Comparison of ENCODE assay signal across 8 cellular contexts in the genomic region with DNA sequence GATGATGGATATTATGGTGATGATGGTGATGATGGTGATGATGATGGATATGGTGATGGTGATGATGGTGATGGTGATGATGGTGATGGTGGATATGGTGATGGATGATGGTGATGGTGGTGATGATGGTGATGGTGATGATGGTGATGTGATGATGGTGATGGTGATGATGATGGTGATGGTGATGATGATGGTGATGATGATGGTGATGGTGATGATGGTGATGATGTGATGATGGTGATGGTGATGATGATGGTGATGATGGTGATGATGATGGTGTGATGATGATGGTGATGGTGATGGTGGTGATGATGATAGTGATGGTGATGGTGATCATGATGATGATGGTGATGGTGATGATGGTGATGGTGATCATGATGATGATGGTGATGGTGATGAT.
DNase-seq lines count a peak whose midpoint lies in the region; ATAC-seq, FAIRE-seq and TF ChIP-seq lines count a peak whose summit lies in the region.
"Not testable (repeated sequence)": the region's sequence is repeated elsewhere in the genome, so short reads cannot be mapped to it uniquely, and the experiment has no call there.

No MANE protein-coding gene starts in this region.

- not testable (repeated sequence) for H4K20me1 ChIP-seq in IMR-90 (ENCODE audit: insufficient read depth, low read length); GM12878 (ENCODE audit: control insufficient read depth, insufficient read depth); H1 (replicated peaks in 1 of 2; ENCODE audit: control insufficient read depth in 1 of 2, insufficient read depth in 2 of 2, low read length in 2 of 2)

- H4K5ac ChIP-seq in IMR-90 (ENCODE audit: low read depth, low read length); H1 (ENCODE audit: insufficient read length, low read depth, low read length): not testable (repeated sequence)

- H3K9ac ChIP-seq in IMR-90 (ENCODE audit: low read depth, low read length); GM12878 (ENCODE audit: control insufficient read depth, insufficient read depth, low read length); H1 (replicated peaks in 1 of 4; ENCODE audit: extremely low read depth in 1 of 4, low read depth in 3 of 4, low read length in 3 of 4); mesenchymal stem cell (ENCODE audit: low read length): not testable (repeated sequence)

- H2BK20ac ChIP-seq in IMR-90 (ENCODE audit: low read depth, low read length); H1 (ENCODE audit: low read length): not testable (repeated sequence)

- peaks cover 13% of the 10 kb centered on the region; the same call in 1 of the 2 replicates for H3K23me2 ChIP-seq in H1 (ENCODE audit: low read depth, low read length)

- not testable (repeated sequence) for H4K8ac ChIP-seq in IMR-90 (ENCODE audit: low read depth in 2 of 2, low read length in 2 of 2); H1 (ENCODE audit: extremely low read depth, insufficient read depth, low read length); mesenchymal stem cell (ENCODE audit: low read length)

- not testable (repeated sequence) for H2BK15ac ChIP-seq in IMR-90 (ENCODE audit: low read depth, low read length); H1 (ENCODE audit: low read length); mesenchymal stem cell (ENCODE audit: low read depth, poor library complexity, severe bottlenecking)

- H3K4me3 ChIP-seq in A549; HEK293 (ENCODE audit: low read depth, low read length); IMR-90 (ENCODE audit: insufficient read depth, low read depth, low read length); GM12878; H1 (ENCODE audit: extremely low read depth in 1 of 4, insufficient read depth in 2 of 4, low read depth in 3 of 4, low read length in 4 of 4); mesenchymal stem cell (ENCODE audit: insufficient read depth in 1 of 2, low read depth in 1 of 2, low read length in 2 of 2): not testable (repeated sequence)

- not testable (repeated sequence) for BruUV-seq in IMR-90 (replicated peaks; lab: Mats Ljungman, UMichigan); GM12878 (replicated peaks; lab: Mats Ljungman, UMichigan)

- not testable (repeated sequence) for H2BK120ac ChIP-seq in IMR-90 (ENCODE audit: low read depth, low read length); H1 (replicated peaks; ENCODE audit: low read depth, low read length); mesenchymal stem cell (ENCODE audit: low read depth, low read length)

- SMC1A ChIA-PET in GM12878 (lab: Charles Lee; ENCODE audit: uncharacterized antibody, unreplicated experiment), result not testable (repeated sequence)

- not testable (repeated sequence) for H2BK12ac ChIP-seq in H1 (ENCODE audit: low read depth, low read length); mesenchymal stem cell (ENCODE audit: low read length in 2 of 2)

- peak; percentile 13 for FAIRE-seq in A549 (lab: Jason Lieb, UNC)
- FAIRE-seq in GM12892 (lab: Jason Lieb, UNC), result peak; percentile 78
- peak; percentile 27 for FAIRE-seq in GM12878 (lab: Jason Lieb, UNC)
- FAIRE-seq in H1 (lab: Jason Lieb, UNC), result not testable (repeated sequence)
- FAIRE-seq in urothelium cell line (lab: Jason Lieb, UNC), result peak; percentile 100

- not testable (repeated sequence) for TF ChIP-seq EP300 in A549 (IDR thresholded peaks at IDR 0.05); GM12878 (IDR thresholded peaks at IDR 0.05; ENCODE audit: borderline replicate concordance in 1 of 2, control insufficient read depth in 1 of 2, low read depth in 2 of 2, low read length in 2 of 2); H1 (IDR thresholded peaks at IDR 0.05; ENCODE audit: borderline replicate concordance in 1 of 2, low read depth in 2 of 2, low read length in 2 of 2)

- not testable (repeated sequence) for H2AK9ac ChIP-seq in IMR-90 (replicated peaks; ENCODE audit: low read depth, low read length, poor library complexity)

- TF ChIP-seq RAD21 in A549 (conservative IDR thresholded peaks at IDR 0.05 in 1 of 2, IDR thresholded peaks at IDR 0.05 in 1 of 2); IMR-90 (IDR thresholded peaks at IDR 0.05; ENCODE audit: low read length); GM12878 (IDR thresholded peaks at IDR 0.05; ENCODE audit: insufficient read depth, low read depth, low read length); H1 (IDR thresholded peaks at IDR 0.05 in 1 of 2, conservative IDR thresholded peaks at IDR 0.05 in 1 of 2; ENCODE audit: low read depth in 2 of 2, low read length in 2 of 2): not testable (repeated sequence)

- CTCF ChIA-PET in A549 (lab: Yijun Ruan, JAX), result interaction anchor here (0.6 kb wide), 1 partner anchor 24 kb away, joined by 4 read pairs; no protein-coding TSS in a partner anchor
- CTCF ChIA-PET in HEK293 (lab: Yijun Ruan, JAX); IMR-90 (lab: Yijun Ruan, JAX); GM12878 (lab: Yijun Ruan, JAX): not testable (repeated sequence)
- CTCF ChIA-PET in H1 (lab: Charles Lee; ENCODE audit: partially characterized antibody), result interaction anchor here (0.7 kb wide), 1 partner anchor 13 kb away, joined by 3 read pairs; no protein-coding TSS in a partner anchor

- H3K36me3 ChIP-seq in HEK293 (ENCODE audit: control insufficient read depth in 2 of 2, insufficient read depth in 1 of 2, low read length in 2 of 2); IMR-90 (ENCODE audit: control insufficient read depth, insufficient read depth, low read length); GM12878 (ENCODE audit: control insufficient read depth in 2 of 2, insufficient read depth in 2 of 2, low read length in 1 of 2); H1 (ENCODE audit: control insufficient read depth in 2 of 4, insufficient read depth in 4 of 4, low read length in 3 of 4); mesenchymal stem cell (ENCODE audit: control insufficient read depth in 1 of 2, insufficient read depth in 2 of 2, low read depth in 1 of 2, low read length in 2 of 2): not testable (repeated sequence)

- not testable (repeated sequence) for H3K9me3 ChIP-seq in A549; HEK293 (ENCODE audit: control insufficient read depth, insufficient read depth, low read depth, low read length); IMR-90 (ENCODE audit: control insufficient read depth, insufficient read depth, low read length); GM12878 (replicated peaks; ENCODE audit: control insufficient read depth, insufficient read depth, low read length); mesenchymal stem cell (ENCODE audit: control insufficient read depth, low read length)
- H3K9me3 ChIP-seq in H1 (ENCODE audit: insufficient read depth in 2 of 2, low read depth in 1 of 2, low read length in 1 of 2), result peaks cover 0 to 11% of the 10 kb centered on the region in 2 experiments; a peak in 3 of 4 replicates

- H3K9me1 ChIP-seq in IMR-90 (ENCODE audit: insufficient read depth, low read length), result not testable (repeated sequence)

- peak overlapping the region; percentile 54 for H2BK5ac ChIP-seq in IMR-90 (ENCODE audit: low read depth, low read length, poor library complexity, severe bottlenecking)
- H2BK5ac ChIP-seq in H1 (ENCODE audit: low read depth, low read length); mesenchymal stem cell (ENCODE audit: low read depth, low read length, poor library complexity, severe bottlenecking): not testable (repeated sequence)

- POLR2A ChIA-PET in A549 (lab: Yijun Ruan, JAX); HEK293 (lab: Yijun Ruan, JAX); IMR-90 (lab: Charles Lee; ENCODE audit: unreplicated experiment); GM12878 (lab: Charles Lee); H1 (lab: Charles Lee; ENCODE audit: partially characterized antibody): not testable (repeated sequence)

- not testable (repeated sequence) for TF ChIP-seq POLR2A in A549 (IDR thresholded peaks at IDR 0.05; ENCODE audit: low read length); GM12892 (IDR thresholded peaks at IDR 0.05; ENCODE audit: low read depth, low read length); IMR-90 (IDR thresholded peaks at IDR 0.05; ENCODE audit: low read depth, low read length); GM12878 (IDR thresholded peaks at IDR 0.05; ENCODE audit: low read depth, low read length); H1 (IDR thresholded peaks at IDR 0.05; ENCODE audit: control extremely low read depth in 1 of 2, low read depth in 2 of 2, low read length in 2 of 2)

- in situ Hi-C loops in IMR-90 (cut with MboI; ENCODE audit: low sequenced_read_pairs); GM12878 (cut with MboI): not testable (repeated sequence)

- H3K27me3 ChIP-seq in IMR-90 (ENCODE audit: control insufficient read depth, insufficient read depth, low read length) (peaks cover 17% of the 10 kb centered on the region), mesenchymal stem cell (ENCODE audit: control insufficient read depth in 1 of 2, insufficient read depth in 1 of 2, low read length in 2 of 2) (peaks cover 15% of the 10 kb centered on the region in 2 experiments)
- H3K27me3 ChIP-seq in GM12878 (replicated peaks in 1 of 2; ENCODE audit: control insufficient read depth in 2 of 2, insufficient read depth in 2 of 2, low read length in 1 of 2); H1 (replicated peaks in 1 of 4; ENCODE audit: control insufficient read depth in 3 of 4, extremely low read depth in 1 of 4, insufficient read depth in 3 of 4, low read length in 3 of 4): not testable (repeated sequence)

- not testable (repeated sequence) for H3K4me2 ChIP-seq in A549; IMR-90 (ENCODE audit: low read depth, low read length); GM12878 (ENCODE audit: control insufficient read depth, insufficient read depth); H1 (ENCODE audit: insufficient read depth in 1 of 2, low read depth in 2 of 2, low read length in 2 of 2); mesenchymal stem cell (ENCODE audit: low read length, poor library complexity, severe bottlenecking)

- H3K14ac ChIP-seq in IMR-90 (replicated peaks; ENCODE audit: low read depth, low read length); H1 (ENCODE audit: insufficient read length); mesenchymal stem cell (ENCODE audit: low read length in 2 of 2): not testable (repeated sequence)

- not testable (repeated sequence) for H4K91ac ChIP-seq in IMR-90 (ENCODE audit: insufficient read depth, low read depth, low read length); H1 (replicated peaks; ENCODE audit: insufficient read length, low read length)
- H4K91ac ChIP-seq in mesenchymal stem cell (ENCODE audit: low read length), result peak overlapping the region; percentile 18

- not testable (repeated sequence) for ATAC-seq in A549; IMR-90 (ENCODE audit: low read depth); GM12878

- not testable (repeated sequence) for H3K23ac ChIP-seq in IMR-90 (ENCODE audit: low read depth, low read length); H1 (ENCODE audit: insufficient read length); mesenchymal stem cell (ENCODE audit: low read length in 2 of 2)

- H3K4ac ChIP-seq in IMR-90 (ENCODE audit: low read depth, low read length); H1 (replicated peaks; ENCODE audit: insufficient read length, low read depth, low read length); mesenchymal stem cell (ENCODE audit: low read depth in 1 of 2, low read length in 2 of 2): not testable (repeated sequence)

- dilution Hi-C loops in IMR-90 (cut with HindIII; ENCODE audit: low sequenced_read_pairs, unreplicated experiment), result not testable (repeated sequence)

- H3K79me2 ChIP-seq in GM12878 (ENCODE audit: control insufficient read depth, insufficient read depth, low read length); H1 (ENCODE audit: control insufficient read depth in 1 of 2, insufficient read depth in 2 of 2, low read length in 2 of 2): not testable (repeated sequence)

- H3K79me1 ChIP-seq in IMR-90 (ENCODE audit: low read depth in 1 of 2, low read length in 2 of 2); H1 (ENCODE audit: low read depth, low read length); mesenchymal stem cell (replicated peaks; ENCODE audit: low read length, poor library complexity, severe bottlenecking): not testable (repeated sequence)

- RAD21 ChIA-PET in GM12878 (lab: Charles Lee; ENCODE audit: unreplicated experiment), result not testable (repeated sequence)

- H3K4me1 ChIP-seq in A549; HEK293 (ENCODE audit: control insufficient read depth, insufficient read depth, low read length); IMR-90 (ENCODE audit: control insufficient read depth, insufficient read depth, low read length); GM12878 (ENCODE audit: control insufficient read depth, insufficient read depth, low read length); H1 (replicated peaks in 1 of 4; ENCODE audit: control insufficient read depth in 3 of 4, insufficient read depth in 4 of 4, low read length in 3 of 4); mesenchymal stem cell (ENCODE audit: control insufficient read depth, insufficient read depth, low read depth, low read length): not testable (repeated sequence)

- not testable (repeated sequence) for H2AK5ac ChIP-seq in IMR-90 (ENCODE audit: low read depth, low read length); mesenchymal stem cell (ENCODE audit: low read length, severe bottlenecking)
- peak overlapping the region; percentile 98; the same call in 1 of the 2 replicates for H2AK5ac ChIP-seq in H1 (ENCODE audit: low read depth, low read length)

- intact Hi-C loops in IMR-90 (cut with micrococcal nuclease); GM12878 (cut with micrococcal nuclease; ENCODE audit: unreplicated experiment): not testable (repeated sequence)

- not testable (repeated sequence) for H3K27ac ChIP-seq in A549; HEK293 (ENCODE audit: extremely low read depth, low read depth, low read length); IMR-90 (ENCODE audit: insufficient read depth, low read length); GM12878 (ENCODE audit: control insufficient read depth, insufficient read depth); H1 (ENCODE audit: low read depth, low read length); mesenchymal stem cell (ENCODE audit: low read length, poor library complexity, severe bottlenecking)

- not testable (repeated sequence) for TF ChIP-seq CTCF in A549 (IDR thresholded peaks at IDR 0.05); HEK293 (tag by site-specific recombination; IDR thresholded peaks at IDR 0.05); IMR-90 (conservative IDR thresholded peaks at IDR 0.05; ENCODE audit: low read depth, low read length); GM12878 (IDR thresholded peaks at IDR 0.05 in 2 of 3, conservative IDR thresholded peaks at IDR 0.05 in 1 of 3; ENCODE audit: control insufficient read depth in 2 of 3, extremely low read depth in 1 of 3, insufficient read depth in 1 of 3, low read depth in 3 of 3, low read length in 3 of 3); H1 (IDR thresholded peaks at IDR 0.05; ENCODE audit: control extremely low read depth in 1 of 3, insufficient read depth in 1 of 3, low read depth in 1 of 3, low read length in 3 of 3)

- not testable (repeated sequence) for H2AFZ ChIP-seq in IMR-90 (replicated peaks; ENCODE audit: low read length, poor library complexity); GM12878 (ENCODE audit: control insufficient read depth, low read depth, low read length); H1 (ENCODE audit: low read length); mesenchymal stem cell (ENCODE audit: low read depth, low read length)

- H3K18ac ChIP-seq in IMR-90 (ENCODE audit: low read depth, low read length); H1 (ENCODE audit: extremely low read depth, low read length); mesenchymal stem cell (ENCODE audit: low read depth in 1 of 2, low read length in 2 of 2): not testable (repeated sequence)

- not testable (repeated sequence) for DNase-seq in A549 (ENCODE audit: low read depth in 1 of 2, low spot score in 1 of 2); GM12892 (ENCODE audit: insufficient read length); IMR-90; GM12878 (ENCODE audit: low read depth, low spot score); H1 (ENCODE audit: low read depth in 1 of 2, low spot score in 2 of 2); mesenchymal stem cell; urothelium cell line (ENCODE audit: low spot score)

- H3K56ac ChIP-seq in IMR-90 (ENCODE audit: extremely low read depth, insufficient read depth, low read length), result not testable (repeated sequence)
- peak overlapping the region; percentile 32 for H3K56ac ChIP-seq in H1 (replicated peaks; ENCODE audit: insufficient read length, low read depth, low read length)
